In genomic region chrX:119885554-119886428, GRCh38 we compare ENCODE assay signal across 9 cellular contexts. TPM values are rescaled to one million over a fixed set of nuclear protein-coding genes. Genes with fewer than 3 reads are reported as not detected.
DNase-seq lines count a peak whose midpoint lies in the region; ATAC-seq and TF ChIP-seq lines count a peak whose summit lies in the region.
"Had no signal": no experiment of that assay in that cellular context is flagged by ENCODE, and none has a peak within 500 bp of the region (broad histone marks: within the 10 kb centered on the region; RNA-seq: fewer than 3 reads in every experiment).

No MANE protein-coding gene starts in this region.

- TF ChIP-seq CTCF in OCI-LY7 (conservative IDR thresholded peaks at IDR 0.05; ENCODE audit: low read length) (no peak), choroid plexus epithelial cell (conservative IDR thresholded peaks at IDR 0.05; ENCODE audit: low read depth, low read length) (no peak)

- no TSS peak for BruUV-seq in OCI-LY7 (replicated peaks; lab: Mats Ljungman, UMichigan)

- no peaks in the 10 kb centered on the region for H4K20me1 ChIP-seq in OCI-LY7 (ENCODE audit: insufficient read depth, low read length)

- no peaks in the 10 kb centered on the region for H3K9me3 ChIP-seq in OCI-LY7 (ENCODE audit: low read length)

- no peaks in the 10 kb centered on the region for H3K79me2 ChIP-seq in OCI-LY7 (ENCODE audit: insufficient read depth, low read depth, low read length)

- intact Hi-C loops in OCI-LY7 (cut with micrococcal nuclease; ENCODE audit: unreplicated experiment) = no loop called here

- H3K4me2 ChIP-seq in OCI-LY7 (ENCODE audit: low read length) = no peak overlapping the region

- H3K36me3 ChIP-seq in OCI-LY7 (ENCODE audit: insufficient read depth, low read length) = no peaks in the 10 kb centered on the region
- H3K36me3 ChIP-seq in rectal smooth muscle tissue (ENCODE audit: control insufficient read depth, insufficient read depth, low read length) = no peaks in the 10 kb centered on the region

- H3K4me3 ChIP-seq in OCI-LY7 (ENCODE audit: low read depth, low read length, poor library complexity, severe bottlenecking) = no peak overlapping the region
- H3K4me3 ChIP-seq in choroid plexus epithelial cell (ENCODE audit: low read depth, low read length) = no peak overlapping the region
- H3K4me3 ChIP-seq in rectal smooth muscle tissue (ENCODE audit: low read length) = peak overlapping the region; percentile 40

- CTCF ChIA-PET in OCI-LY7 (lab: Charles Lee; ENCODE audit: unreplicated experiment) = no interaction called here

- POLR2A ChIA-PET in OCI-LY7 (lab: Charles Lee) = no interaction called here

- no peak overlapping the region for H3K9ac ChIP-seq in rectal smooth muscle tissue (ENCODE audit: low read length)

- peaks cover under 1% of the 10 kb centered on the region for H3K4me1 ChIP-seq in OCI-LY7 (ENCODE audit: insufficient read depth, low read length, poor library complexity, severe bottlenecking)
- no peaks in the 10 kb centered on the region for H3K4me1 ChIP-seq in rectal smooth muscle tissue (ENCODE audit: control insufficient read depth, insufficient read depth, low read length)

- H3K27ac ChIP-seq in OCI-LY7 (ENCODE audit: low read depth, low read length, poor library complexity, severe bottlenecking) = no peak overlapping the region
- no peak overlapping the region for H3K27ac ChIP-seq in rectal smooth muscle tissue (ENCODE audit: low read depth, low read length)

- peaks cover 3% of the 10 kb centered on the region for H3K27me3 ChIP-seq in rectal smooth muscle tissue (ENCODE audit: control insufficient read depth, insufficient read depth, low read length)

- no peaks in the 10 kb centered on the region for H3K9me2 ChIP-seq in OCI-LY7 (ENCODE audit: insufficient read depth, low read length)

- peak; percentile 10 for DNase-seq in NCI-H82 (lab: John Stamatoyannopoulos, UW)
- DNase-seq in NCI-H82 treated with DMSO at 0.1 percent for 48 hours (lab: John Stamatoyannopoulos, UW; ENCODE audit: unreplicated experiment) = no peak
- peak; percentile 13 for DNase-seq in OCI-LY7 (ENCODE audit: low spot score)
- peak; percentile 32 for DNase-seq in choroid plexus epithelial cell (ENCODE audit: low read depth)
- DNase-seq in ecto neural progenitor cell (ENCODE audit: low spot score) = no peak
- DNase-seq: T1000 had no signal

- ATAC-seq in GM19452 (IDR thresholded peaks at IDR 0.05; ENCODE audit: unreplicated experiment) (no peak), HG03097 (IDR thresholded peaks at IDR 0.05; ENCODE audit: low FRiP score, unreplicated experiment) (no peak)

- no peak overlapping the region for H2AFZ ChIP-seq in OCI-LY7 (ENCODE audit: low read length)

RNA-seq across cellular contexts. Expression of gene AKAP14, which starts 9.9 kb away (rescaled TPM):
- not detected in 2 replicates for total RNA-seq in OCI-LY7 (2014; rRNA removed; shearing (Covaris generic))
- total RNA-seq in OCI-LY7 (2022) = not detected in 2 replicates

RNA-seq across cellular contexts. Expression of gene NDUFA1, which starts 14.2 kb away (rescaled TPM):
- total RNA-seq in OCI-LY7 (2014; rRNA removed; shearing (Covaris generic)) = 61.3 and 82.1 TPM in 2 replicates
- 66.7 and 86.3 TPM in 2 replicates for total RNA-seq in OCI-LY7 (2022)

RNA-seq across cellular contexts. Expression of gene RNF113A, which starts 14.3 kb away (rescaled TPM):
- total RNA-seq in OCI-LY7 (2014; rRNA removed; shearing (Covaris generic)) = 32.8 and 37.4 TPM in 2 replicates
- total RNA-seq in OCI-LY7 (2022) = 25.2 and 26.4 TPM in 2 replicates

RNA-seq across cellular contexts. Expression of gene UPF3B, which starts 33.0 kb away (rescaled TPM):
- 8.7 and 10.8 TPM in 2 replicates for total RNA-seq in OCI-LY7 (2014; rRNA removed; shearing (Covaris generic))
- 25.1 and 25.5 TPM in 2 replicates for total RNA-seq in OCI-LY7 (2022)

RNA-seq across cellular contexts. Expression of gene NKAP, which starts 57.8 kb away (rescaled TPM):
- total RNA-seq in OCI-LY7 (2014; rRNA removed; shearing (Covaris generic)) = 5.2 and 6.9 TPM in 2 replicates
- 11.9 and 14.8 TPM in 2 replicates for total RNA-seq in OCI-LY7 (2022)

Comparison
In these comparisons a context has a peak if more than half of its experiments do, and no peak if none do; other contexts are left out.
1. DNase-seq: peak in NCI-H82 (single experiment), OCI-LY7 (single experiment) and choroid plexus epithelial cell (single experiment); none in NCI-H82 treated with DMSO at 0.1 percent for 48 hours (single experiment) and ecto neural progenitor cell (single experiment).